Comparison of ENCODE assay signal across 1 cellular context in the genomic region with DNA sequence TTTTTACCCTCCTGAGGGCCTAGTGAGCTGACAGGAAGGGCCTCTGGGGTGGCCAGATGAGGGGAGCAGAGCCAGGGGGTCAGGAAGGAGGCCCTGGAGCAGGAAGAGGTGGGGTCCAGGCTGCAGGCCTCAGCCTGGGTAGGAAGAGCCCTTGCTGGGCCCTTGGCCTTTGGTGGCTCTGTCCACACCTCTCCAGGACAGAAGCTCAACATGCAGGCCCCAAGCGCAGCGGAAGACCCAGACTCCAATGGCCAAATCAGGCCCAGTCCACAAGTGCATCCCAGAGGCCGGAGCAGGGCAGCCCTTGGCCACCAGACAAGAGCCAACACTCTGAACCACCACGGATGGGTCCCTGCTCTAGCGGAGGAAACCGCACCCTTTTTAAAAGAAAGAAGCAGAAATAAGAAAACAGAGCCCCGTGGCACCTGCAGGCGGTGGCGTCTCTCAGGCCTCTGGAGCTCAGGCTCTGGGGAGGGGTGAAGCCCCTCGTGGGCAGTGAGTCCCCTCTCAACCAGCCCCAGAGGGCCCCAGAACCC.
TF ChIP-seq lines count a peak whose summit lies in the region.

No MANE protein-coding gene starts in this region.

TF ChIP-seq in liver, 16 proteins besides CTCF, POLR2A, EP300 and RAD21 (continued from another document):
- TF ChIP-seq, protein P1, sequence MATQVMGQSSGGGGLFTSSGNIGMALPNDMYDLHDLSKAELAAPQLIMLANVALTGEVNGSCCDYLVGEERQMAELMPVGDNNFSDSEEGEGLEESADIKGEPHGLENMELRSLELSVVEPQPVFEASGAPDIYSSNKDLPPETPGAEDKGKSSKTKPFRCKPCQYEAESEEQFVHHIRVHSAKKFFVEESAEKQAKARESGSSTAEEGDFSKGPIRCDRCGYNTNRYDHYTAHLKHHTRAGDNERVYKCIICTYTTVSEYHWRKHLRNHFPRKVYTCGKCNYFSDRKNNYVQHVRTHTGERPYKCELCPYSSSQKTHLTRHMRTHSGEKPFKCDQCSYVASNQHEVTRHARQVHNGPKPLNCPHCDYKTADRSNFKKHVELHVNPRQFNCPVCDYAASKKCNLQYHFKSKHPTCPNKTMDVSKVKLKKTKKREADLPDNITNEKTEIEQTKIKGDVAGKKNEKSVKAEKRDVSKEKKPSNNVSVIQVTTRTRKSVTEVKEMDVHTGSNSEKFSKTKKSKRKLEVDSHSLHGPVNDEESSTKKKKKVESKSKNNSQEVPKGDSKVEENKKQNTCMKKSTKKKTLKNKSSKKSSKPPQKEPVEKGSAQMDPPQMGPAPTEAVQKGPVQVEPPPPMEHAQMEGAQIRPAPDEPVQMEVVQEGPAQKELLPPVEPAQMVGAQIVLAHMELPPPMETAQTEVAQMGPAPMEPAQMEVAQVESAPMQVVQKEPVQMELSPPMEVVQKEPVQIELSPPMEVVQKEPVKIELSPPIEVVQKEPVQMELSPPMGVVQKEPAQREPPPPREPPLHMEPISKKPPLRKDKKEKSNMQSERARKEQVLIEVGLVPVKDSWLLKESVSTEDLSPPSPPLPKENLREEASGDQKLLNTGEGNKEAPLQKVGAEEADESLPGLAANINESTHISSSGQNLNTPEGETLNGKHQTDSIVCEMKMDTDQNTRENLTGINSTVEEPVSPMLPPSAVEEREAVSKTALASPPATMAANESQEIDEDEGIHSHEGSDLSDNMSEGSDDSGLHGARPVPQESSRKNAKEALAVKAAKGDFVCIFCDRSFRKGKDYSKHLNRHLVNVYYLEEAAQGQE (IDR thresholded peaks at IDR 0.05), result no peak
- no peak for TF ChIP-seq SP1 (IDR thresholded peaks at IDR 0.05)
- TF ChIP-seq HNF4G (IDR thresholded peaks at IDR 0.05), result no peak
- no peak for TF ChIP-seq HNF4A (conservative IDR thresholded peaks at IDR 0.05)
- no peak for TF ChIP-seq NR2F2 (IDR thresholded peaks at IDR 0.05)
- TF ChIP-seq, protein P2, sequence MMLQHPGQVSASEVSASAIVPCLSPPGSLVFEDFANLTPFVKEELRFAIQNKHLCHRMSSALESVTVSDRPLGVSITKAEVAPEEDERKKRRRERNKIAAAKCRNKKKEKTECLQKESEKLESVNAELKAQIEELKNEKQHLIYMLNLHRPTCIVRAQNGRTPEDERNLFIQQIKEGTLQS (IDR thresholded peaks at IDR 0.05), result no peak
- no peak for TF ChIP-seq JUND (IDR thresholded peaks at IDR 0.05)
- TF ChIP-seq, protein P3, sequence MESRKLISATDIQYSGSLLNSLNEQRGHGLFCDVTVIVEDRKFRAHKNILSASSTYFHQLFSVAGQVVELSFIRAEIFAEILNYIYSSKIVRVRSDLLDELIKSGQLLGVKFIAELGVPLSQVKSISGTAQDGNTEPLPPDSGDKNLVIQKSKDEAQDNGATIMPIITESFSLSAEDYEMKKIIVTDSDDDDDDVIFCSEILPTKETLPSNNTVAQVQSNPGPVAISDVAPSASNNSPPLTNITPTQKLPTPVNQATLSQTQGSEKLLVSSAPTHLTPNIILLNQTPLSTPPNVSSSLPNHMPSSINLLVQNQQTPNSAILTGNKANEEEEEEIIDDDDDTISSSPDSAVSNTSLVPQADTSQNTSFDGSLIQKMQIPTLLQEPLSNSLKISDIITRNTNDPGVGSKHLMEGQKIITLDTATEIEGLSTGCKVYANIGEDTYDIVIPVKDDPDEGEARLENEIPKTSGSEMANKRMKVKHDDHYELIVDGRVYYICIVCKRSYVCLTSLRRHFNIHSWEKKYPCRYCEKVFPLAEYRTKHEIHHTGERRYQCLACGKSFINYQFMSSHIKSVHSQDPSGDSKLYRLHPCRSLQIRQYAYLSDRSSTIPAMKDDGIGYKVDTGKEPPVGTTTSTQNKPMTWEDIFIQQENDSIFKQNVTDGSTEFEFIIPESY (IDR thresholded peaks at IDR 0.05), result no peak
- TF ChIP-seq, protein P4, sequence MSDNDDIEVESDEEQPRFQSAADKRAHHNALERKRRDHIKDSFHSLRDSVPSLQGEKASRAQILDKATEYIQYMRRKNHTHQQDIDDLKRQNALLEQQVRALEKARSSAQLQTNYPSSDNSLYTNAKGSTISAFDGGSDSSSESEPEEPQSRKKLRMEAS (IDR thresholded peaks at IDR 0.05), result no peak
